ENCODE assay signal across 8 cellular contexts in the genomic region with DNA sequence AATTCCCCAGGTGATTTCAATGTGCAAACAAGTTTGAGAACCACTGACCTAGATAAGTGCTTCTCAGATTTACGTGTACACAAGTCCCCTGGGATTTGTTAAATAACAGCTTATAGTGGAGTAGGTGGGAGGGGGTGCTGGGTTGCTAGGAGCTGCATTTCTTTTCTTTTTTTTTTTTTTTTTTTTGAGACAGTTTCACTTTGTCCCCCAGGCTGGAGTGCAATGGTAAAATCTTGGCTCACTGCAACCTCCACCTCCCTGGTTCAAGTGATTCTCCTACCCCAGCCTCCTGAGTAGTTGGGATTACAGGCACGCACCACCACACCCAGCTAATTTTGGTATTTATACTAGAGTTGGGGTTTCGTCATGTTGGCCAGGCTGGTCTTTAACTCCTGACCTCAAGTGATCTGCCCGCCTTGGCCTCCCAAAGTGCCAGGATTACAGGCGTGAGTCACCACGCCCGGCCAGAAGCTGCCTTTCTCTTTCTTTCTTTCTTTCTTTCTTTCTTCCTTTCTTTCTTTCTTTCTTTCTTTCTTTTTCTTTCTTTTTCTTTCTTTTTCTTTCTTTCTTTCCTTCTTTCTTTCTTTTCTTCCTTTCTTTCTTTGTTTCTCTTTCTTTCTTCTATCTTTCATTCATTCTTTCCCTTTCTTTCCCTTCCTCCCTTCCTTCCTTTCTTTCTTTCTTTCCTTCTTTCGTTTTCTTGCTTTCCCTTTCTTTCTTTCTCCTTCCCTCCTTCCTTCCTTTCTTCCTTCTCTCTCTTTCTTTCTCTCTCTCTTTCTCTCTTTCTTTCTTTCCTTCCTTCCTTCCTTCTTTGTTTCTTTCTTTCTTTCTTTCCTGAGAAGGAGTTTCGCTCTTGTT.
DNase-seq lines count a peak whose midpoint lies in the region; ATAC-seq, FAIRE-seq and TF ChIP-seq lines count a peak whose summit lies in the region.
"Not testable (repeated sequence)": the region's sequence is repeated elsewhere in the genome, so short reads cannot be mapped to it uniquely, and the experiment has no call there.

No MANE protein-coding gene starts in this region.

- H3K27ac Mint-ChIP-seq in activated naive CD4-positive, alpha-beta T cell treated with anti-CD3 and anti-CD28 coated beads, Interleukin-2, amount 50 U/mL, for 24 hours = peak overlapping the region; percentile 32

- peaks cover 13% of the 10 kb centered on the region for H3K9me3 Mint-ChIP-seq in activated naive CD4-positive, alpha-beta T cell treated with anti-CD3 and anti-CD28 coated beads, Interleukin-2, amount 50 U/mL, for 24 hours

- not testable (repeated sequence) for H3K4me1 ChIP-seq in A673 (ENCODE audit: insufficient read depth, low read length, poor library complexity, severe bottlenecking); HEK293 (ENCODE audit: control insufficient read depth, insufficient read depth, low read length)

- H3K4me1 Mint-ChIP-seq in activated naive CD4-positive, alpha-beta T cell treated with anti-CD3 and anti-CD28 coated beads, Interleukin-2, amount 50 U/mL, for 24 hours = not testable (repeated sequence)

- CTCF ChIA-PET in A673 (lab: Charles Lee); HEK293 (lab: Yijun Ruan, JAX): not testable (repeated sequence)

- ATAC-seq in GM18909 (IDR thresholded peaks at IDR 0.05; ENCODE audit: poor library complexity, unreplicated experiment) = peak; percentile 57
- peak; percentile 53 for ATAC-seq in HG03432 (IDR thresholded peaks at IDR 0.05; ENCODE audit: unreplicated experiment)

- DNase-seq in A673 (ENCODE audit: low spot score) = peak; percentile 26
- not testable (repeated sequence) for DNase-seq in GM12891 (ENCODE audit: insufficient read length, low spot score)
- DNase-seq in NCI-H1417 treated with DMSO at 0.1 percent for 48 hours (lab: John Stamatoyannopoulos, UW) = peak; percentile 20
- DNase-seq in NCI-H524 (lab: John Stamatoyannopoulos, UW) = peak; percentile 14 to 67

- POLR2A ChIA-PET in A673 (lab: Charles Lee; ENCODE audit: low non-redundant PET) = interaction anchor here (0.7 kb wide), 1 partner anchor 443 kb away, joined by 9 read pairs; no protein-coding TSS in a partner anchor
- POLR2A ChIA-PET in HEK293 (lab: Yijun Ruan, JAX) = not testable (repeated sequence)

- H3K27ac ChIP-seq in A673 (ENCODE audit: low read depth, low read length, poor library complexity, severe bottlenecking) = not testable (repeated sequence)
- peak overlapping the region; percentile 55; the same call in 1 of the 2 replicates for H3K27ac ChIP-seq in HEK293 (ENCODE audit: extremely low read depth, low read depth, low read length)

- H3K4me3 Mint-ChIP-seq in activated naive CD4-positive, alpha-beta T cell treated with anti-CD3 and anti-CD28 coated beads, Interleukin-2, amount 50 U/mL, for 24 hours = not testable (repeated sequence)

- not testable (repeated sequence) for FAIRE-seq in GM12891 (lab: Jason Lieb, UNC)

- not testable (repeated sequence) for H3K36me3 Mint-ChIP-seq in activated naive CD4-positive, alpha-beta T cell treated with anti-CD3 and anti-CD28 coated beads, Interleukin-2, amount 50 U/mL, for 24 hours

- intact Hi-C loops in A673 (cut with micrococcal nuclease; ENCODE audit: unreplicated experiment) = not testable (repeated sequence)

- H3K9me3 ChIP-seq in A673 (ENCODE audit: low read depth, low read length, poor library complexity, severe bottlenecking); HEK293 (ENCODE audit: control insufficient read depth, insufficient read depth, low read depth, low read length): not testable (repeated sequence)

- H3K36me3 ChIP-seq in A673 (ENCODE audit: insufficient read depth, low read length, poor library complexity, severe bottlenecking); HEK293 (ENCODE audit: control insufficient read depth in 2 of 2, insufficient read depth in 1 of 2, low read length in 2 of 2): not testable (repeated sequence)

- TF ChIP-seq POLR2A in GM12891 (IDR thresholded peaks at IDR 0.05; ENCODE audit: low read depth, low read length) = not testable (repeated sequence)

- H3K27me3 ChIP-seq in A673 (replicated peaks; ENCODE audit: insufficient read depth, low read depth, low read length, poor library complexity) = not testable (repeated sequence)

- H3K4me3 ChIP-seq in A673 (ENCODE audit: low read depth, low read length, poor library complexity, severe bottlenecking); HEK293 (ENCODE audit: low read depth, low read length): not testable (repeated sequence)

- BruUV-seq in A673 (replicated peaks; lab: Mats Ljungman, UMichigan) = not testable (repeated sequence)

- H3K27me3 Mint-ChIP-seq in activated naive CD4-positive, alpha-beta T cell treated with anti-CD3 and anti-CD28 coated beads, Interleukin-2, amount 50 U/mL, for 24 hours = not testable (repeated sequence)

- not testable (repeated sequence) for TF ChIP-seq CTCF in A673 (conservative IDR thresholded peaks at IDR 0.05; ENCODE audit: low read depth, low read length); HEK293 (tag by site-specific recombination; IDR thresholded peaks at IDR 0.05)

TF ChIP-seq in GM12891, 5 proteins besides CTCF, POLR2A, EP300 and RAD21:
- peak; percentile 17 for TF ChIP-seq PAX5 (IDR thresholded peaks at IDR 0.05; ENCODE audit: insufficient read depth, low read length, severe bottlenecking)
TF ChIP-seq in GM12891: peak in this region for 1; not testable (repeated sequence) for 4.

TF ChIP-seq in HEK293, 187 proteins besides CTCF, POLR2A, EP300 and RAD21 (continues in another document):
- peak; percentile 99 for TF ChIP-seq ZNF366 (tag by site-specific recombination; conservative IDR thresholded peaks at IDR 0.05)
- peak; percentile 73; the same call in 1 of the 2 replicates for TF ChIP-seq OSR2 (tag by site-specific recombination; IDR thresholded peaks at IDR 0.05)
- 0 out of 2 replicates have a peak, but pooled peaks have one; percentile 17 for TF ChIP-seq ZNF629 (tag by site-specific recombination; IDR thresholded peaks at IDR 0.05)
- TF ChIP-seq, protein P1, sequence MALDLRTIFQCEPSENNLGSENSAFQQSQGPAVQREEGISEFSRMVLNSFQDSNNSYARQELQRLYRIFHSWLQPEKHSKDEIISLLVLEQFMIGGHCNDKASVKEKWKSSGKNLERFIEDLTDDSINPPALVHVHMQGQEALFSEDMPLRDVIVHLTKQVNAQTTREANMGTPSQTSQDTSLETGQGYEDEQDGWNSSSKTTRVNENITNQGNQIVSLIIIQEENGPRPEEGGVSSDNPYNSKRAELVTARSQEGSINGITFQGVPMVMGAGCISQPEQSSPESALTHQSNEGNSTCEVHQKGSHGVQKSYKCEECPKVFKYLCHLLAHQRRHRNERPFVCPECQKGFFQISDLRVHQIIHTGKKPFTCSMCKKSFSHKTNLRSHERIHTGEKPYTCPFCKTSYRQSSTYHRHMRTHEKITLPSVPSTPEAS (tag by site-specific recombination; IDR thresholded peaks at IDR 0.05) = peak; percentile 4; the same call in 1 of the 2 replicates
- TF ChIP-seq KLF10 (tag by site-specific recombination; IDR thresholded peaks at IDR 0.05) = peak; percentile 45; the same call in 1 of the 2 replicates
- peak; percentile 85 for TF ChIP-seq PRDM10 (tag by site-specific recombination; IDR thresholded peaks at IDR 0.05)
- TF ChIP-seq GLIS2 (tag by site-specific recombination; IDR thresholded peaks at IDR 0.05) = 0 out of 2 replicates have a peak, but pooled peaks have one; percentile 12
- 0 out of 2 replicates have a peak, but pooled peaks have one; percentile 15 for TF ChIP-seq PRDM4 (tag by site-specific recombination; IDR thresholded peaks at IDR 0.05)
